ENCODE assay signal across 30 cellular contexts in genomic region chr1:41024953-41025352, GRCh38. TPM values are rescaled to one million over a fixed set of nuclear protein-coding genes. Genes with fewer than 3 reads are reported as not detected.
A peak's percentile ranks its signal among the peaks of the same experiment; 100 is the strongest.
DNase-seq lines count a peak whose midpoint lies in the region; ATAC-seq and TF ChIP-seq lines count a peak whose summit lies in the region.
"Had no signal": no experiment of that assay in that cellular context is flagged by ENCODE, and none has a peak within 500 bp of the region (broad histone marks: within the 10 kb centered on the region; RNA-seq: fewer than 3 reads in every experiment).

No MANE protein-coding gene starts in this region.

- DNase-seq in MCF 10A (ENCODE audit: unreplicated experiment) (no peak), mammary epithelial cell (no peak), chondrocyte (ENCODE audit: low spot score) (no peak)
- DNase-seq: activated gamma-delta T cell treated with Interleukin-2 at 50 U/mL for 16 hours; activated T-cell treated with anti-CD3 and anti-CD28 coated beads, Interleukin-2, amount 50 U/mL, for 1 hour; body of pancreas; C1 segment of cervical spinal cord; COR-L47; effector CD4-positive, alpha-beta T cell; erythroblast; KG1; MM.1S; NCI-H1417 treated with DMSO at 0.1 percent for 48 hours; NCI-H2081; NCI-H226; NCI-H69; psoas muscle; RPMI8226; stimulated activated CD4-positive, alpha-beta T cell treated with anti-CD3 and anti-CD28 coated beads, Interleukin-15, amount 100 ng/mL, for 24 hours; stimulated activated naive CD4-positive, alpha-beta T cell; T-cell had no signal

- H3K4me1 Mint-ChIP-seq in MCF 10A (ENCODE audit: insufficient read depth, unreplicated experiment) (peaks cover 7% of the 10 kb centered on the region), IgD-negative memory B cell (peaks cover 28 to 31% (median 28%) of the 10 kb centered on the region in 3 donors), chondrocyte (ENCODE audit: low read depth) (peaks cover 5% of the 10 kb centered on the region)
- peaks cover 32% of the 10 kb centered on the region for H3K4me1 Mint-ChIP-seq in stimulated activated memory B cell treated with anti-CD40 and anti-IgM and Interleukin-4, amounts not matched to agents 10 μg/mL and 1 μg/mL and 100 μg/mL, for 72 hours

- H3K27ac Mint-ChIP-seq in MCF 10A (ENCODE audit: low read depth, unreplicated experiment) (peak overlapping the region; percentile 19), IgD-negative memory B cell (peak overlapping the region in 2 of 3 donors; percentile 28 to 73), chondrocyte (ENCODE audit: unreplicated experiment) (peak overlapping the region; percentile 57)
- H3K27ac Mint-ChIP-seq in stimulated activated memory B cell treated with anti-CD40 and anti-IgM and Interleukin-4, amounts not matched to agents 10 μg/mL and 1 μg/mL and 100 μg/mL, for 72 hours, result peak overlapping the region; percentile 70
- H3K27ac Mint-ChIP-seq: T-cell had no signal

- no peaks in the 10 kb centered on the region for H3K9me3 Mint-ChIP-seq in MCF 10A (ENCODE audit: unreplicated experiment)
- peaks cover 0 to 2% (median 0%) of the 10 kb centered on the region in 3 donors for H3K9me3 Mint-ChIP-seq in IgD-negative memory B cell
- no peaks in the 10 kb centered on the region for H3K9me3 Mint-ChIP-seq in chondrocyte (ENCODE audit: low read depth)
- no peaks in the 10 kb centered on the region for H3K9me3 Mint-ChIP-seq in stimulated activated memory B cell treated with anti-CD40 and anti-IgM and Interleukin-4, amounts not matched to agents 10 μg/mL and 1 μg/mL and 100 μg/mL, for 72 hours
- H3K9me3 Mint-ChIP-seq: T-cell had no signal

- peaks cover 71% of the 10 kb centered on the region for H3K36me3 Mint-ChIP-seq in MCF 10A (ENCODE audit: insufficient read depth, unreplicated experiment)
- peaks cover 7% of the 10 kb centered on the region for H3K36me3 Mint-ChIP-seq in IgD-negative memory B cell
- peaks cover 11% of the 10 kb centered on the region for H3K36me3 Mint-ChIP-seq in chondrocyte (ENCODE audit: low read depth)
- H3K36me3 Mint-ChIP-seq in stimulated activated memory B cell treated with anti-CD40 and anti-IgM and Interleukin-4, amounts not matched to agents 10 μg/mL and 1 μg/mL and 100 μg/mL, for 72 hours, result peaks cover 43% of the 10 kb centered on the region

- in situ Hi-C loops in mammary epithelial cell (cut with MboI; ENCODE audit: low sequenced_read_pairs in 2 of 2), result loop anchor here in 1 of 2 donors (25.0 kb wide), 1 partner anchor 212 kb away; the partner anchor contains the start of gene SCMH1

- no peak overlapping the region for H3K4me3 Mint-ChIP-seq in MCF 10A (ENCODE audit: unreplicated experiment)
- H3K4me3 Mint-ChIP-seq in IgD-negative memory B cell, result peak overlapping the region in 1 of 4 donors; percentile 89
- no peak overlapping the region for H3K4me3 Mint-ChIP-seq in chondrocyte (ENCODE audit: unreplicated experiment)
- no peak overlapping the region for H3K4me3 Mint-ChIP-seq in stimulated activated memory B cell treated with anti-CD40 and anti-IgM and Interleukin-4, amounts not matched to agents 10 μg/mL and 1 μg/mL and 100 μg/mL, for 72 hours
- H3K4me3 Mint-ChIP-seq: T-cell had no signal

- dilution Hi-C loops in mammary epithelial cell (cut with HindIII; ENCODE audit: low sequenced_read_pairs), result no loop called here

- TF ChIP-seq CTCF in MCF 10A (IDR thresholded peaks at IDR 0.05; ENCODE audit: unreplicated experiment), result no peak
- TF ChIP-seq CTCF in mammary epithelial cell (conservative IDR thresholded peaks at IDR 0.05 in 1 of 2, IDR thresholded peaks at IDR 0.05 in 1 of 2; ENCODE audit: extremely low read depth in 1 of 2, insufficient read depth in 1 of 2, low read depth in 1 of 2, low read length in 2 of 2), result no peak
- no peak for TF ChIP-seq CTCF in chondrocyte (IDR thresholded peaks at IDR 0.05)

- no peak overlapping the region for H2AFZ ChIP-seq in mammary epithelial cell (ENCODE audit: low read depth, low read length)

- H3K27me3 ChIP-seq in mammary epithelial cell (ENCODE audit: insufficient read depth, low read length), result no peaks in the 10 kb centered on the region
- H3K27me3 ChIP-seq: body of pancreas, SJSA1, suprapubic skin had no signal

- no peaks in the 10 kb centered on the region for H3K79me2 ChIP-seq in mammary epithelial cell (ENCODE audit: insufficient read depth, low read length)

- no peaks in the 10 kb centered on the region for H3K9me3 ChIP-seq in mammary epithelial cell (replicated peaks; ENCODE audit: insufficient read depth, low read length)
- H3K9me3 ChIP-seq: body of pancreas, psoas muscle, SJSA1, suprapubic skin had no signal

- H3K9ac ChIP-seq in mammary epithelial cell (ENCODE audit: insufficient read depth, low read length), result no peak overlapping the region

- H3K4me3 ChIP-seq in mammary epithelial cell (replicated peaks in 1 of 3; ENCODE audit: insufficient read depth in 1 of 3, low read depth in 2 of 3, low read length in 3 of 3), result no peak overlapping the region
- H3K4me3 ChIP-seq: body of pancreas, psoas muscle, SJSA1, suprapubic skin had no signal

- H3K4me1 ChIP-seq in mammary epithelial cell (ENCODE audit: insufficient read depth, low read length), result no peaks in the 10 kb centered on the region
- H3K4me1 ChIP-seq: body of pancreas, psoas muscle, suprapubic skin had no signal

- BruUV-seq in MCF 10A (replicated peaks; lab: Mats Ljungman, UMichigan), result no TSS peak
- BruUV-seq in mammary epithelial cell (replicated peaks; lab: Mats Ljungman, UMichigan), result no TSS peak

- H4K20me1 ChIP-seq in mammary epithelial cell (ENCODE audit: insufficient read depth, low read length), result no peaks in the 10 kb centered on the region

- H3K27me3 Mint-ChIP-seq in MCF 10A (ENCODE audit: insufficient read depth, unreplicated experiment), result no peaks in the 10 kb centered on the region
- no peaks in the 10 kb centered on the region for H3K27me3 Mint-ChIP-seq in IgD-negative memory B cell
- no peaks in the 10 kb centered on the region for H3K27me3 Mint-ChIP-seq in chondrocyte (ENCODE audit: low read depth)
- H3K27me3 Mint-ChIP-seq in stimulated activated memory B cell treated with anti-CD40 and anti-IgM and Interleukin-4, amounts not matched to agents 10 μg/mL and 1 μg/mL and 100 μg/mL, for 72 hours, result no peaks in the 10 kb centered on the region
- H3K27me3 Mint-ChIP-seq: T-cell had no signal

- no peaks in the 10 kb centered on the region for H3K36me3 ChIP-seq in mammary epithelial cell (ENCODE audit: insufficient read depth, low read length)

- ATAC-seq in stimulated activated memory B cell treated with anti-CD40 and anti-IgM and Interleukin-4, amounts not matched to agents 10 μg/mL and 1 μg/mL and 100 μg/mL, for 72 hours, result no peak
- no peak for ATAC-seq in HG03565 (IDR thresholded peaks at IDR 0.05; ENCODE audit: unreplicated experiment)
- no peak for ATAC-seq in SK-N-SH treated with all-trans-retinoic acid at 6 μM for 48 hours
- ATAC-seq in GM18519 (IDR thresholded peaks at IDR 0.05; ENCODE audit: low FRiP score, unreplicated experiment), result no peak
- ATAC-seq: body of pancreas, psoas muscle, T-cell had no signal

- H3K27ac ChIP-seq in mammary epithelial cell (ENCODE audit: insufficient read depth, low read depth, low read length), result no peak overlapping the region
- H3K27ac ChIP-seq: body of pancreas, psoas muscle, SJSA1, suprapubic skin had no signal

- WGBS in mammary epithelial cell (ENCODE audit: low coverage, missing lambda C conversion rate), result 57% methylated on average over 2 of the region's 2 CpGs

- POLR2A ChIA-PET in MCF 10A (lab: Yijun Ruan, JAX), result interaction anchor here (1.0 to 1.3 kb wide), 2 partner anchors 13 to 21 kb away, joined by 3 read pairs; no protein-coding TSS in a partner anchor

- H3K4me2 ChIP-seq in mammary epithelial cell (ENCODE audit: insufficient read depth, low read depth, low read length), result no peak overlapping the region

- intact Hi-C loops in MCF 10A (cut with micrococcal nuclease), result loop anchor here (5.0 kb wide), 2 partner anchors 97 to 217 kb away; partner anchors contain the start of gene SCMH1
- intact Hi-C loops in mammary epithelial cell (cut with micrococcal nuclease), result no loop called here

- CTCF ChIA-PET in MCF 10A (lab: Yijun Ruan, JAX), result interaction anchor here (3.9 kb wide), 1 partner anchor 98 kb away, joined by 13 read pairs; no protein-coding TSS in a partner anchor
- CTCF ChIA-PET in mammary epithelial cell (lab: Charles Lee; ENCODE audit: low non-redundant PET), result no interaction called here

TF ChIP-seq in SK-N-SH treated with all-trans-retinoic acid at 6 μM for 48 hours, 23 proteins besides CTCF, POLR2A, EP300 and RAD21:
- TF ChIP-seq ZNF70 (CRISPR knock-in tag; IDR thresholded peaks at IDR 0.05) (no peak), TSHZ2 (CRISPR knock-in tag; IDR thresholded peaks at IDR 0.05) (no peak)

RNA-seq across cellular contexts. Expression of gene SLFNL1, which starts 3.4 kb away (rescaled TPM):
- total RNA-seq in MCF 10A (2022) (0.28 and 0.29 TPM in 2 replicates), mammary epithelial cell (under 1 TPM; 0.12 to 0.17 TPM), chondrocyte (0.25 to 0.48 TPM in 2 of 3 replicates, not detected in the other)
- polyA plus RNA-seq in mammary epithelial cell (0.02 TPM), IgD-negative memory B cell (0.20 TPM)
- polyA minus RNA-seq in mammary epithelial cell, result not detected
- total RNA-seq: H1, HT1080 had no signal
- polyA plus RNA-seq: H1 had no signal

RNA-seq across cellular contexts. Expression of gene CTPS1, which starts 45.5 kb away (rescaled TPM):
- total RNA-seq in MCF 10A (2022) (54.1 and 69.9 TPM in 2 replicates), mammary epithelial cell (10 to 100 TPM; 24.0 to 80.2 TPM), chondrocyte (40.2 to 84.5 TPM (median 79.4 TPM) in 3 replicates)
- polyA plus RNA-seq in mammary epithelial cell (54.3 TPM), IgD-negative memory B cell (17.8 TPM)
- polyA minus RNA-seq in mammary epithelial cell, result 90.9 TPM

Comparison
In these comparisons a context has a peak if more than half of its experiments do, and no peak if none do; other contexts are left out.
1. H3K27ac Mint-ChIP-seq: peak in every context shown above with its lines; median percentile 70 in stimulated activated memory B cell treated with anti-CD40 and anti-IgM and Interleukin-4, amounts not matched to agents 10 μg/mL and 1 μg/mL and 100 μg/mL, for 72 hours; 57 in chondrocyte; 50 in IgD-negative memory B cell; 19 in MCF 10A.